Comparison of ENCODE assay signal across 8 cellular contexts in genomic region chr1:153790282-153790995, GRCh38. TPM values are rescaled to one million over a fixed set of nuclear protein-coding genes. Genes with fewer than 3 reads are reported as not detected.
A peak's percentile ranks its signal among the peaks of the same experiment; 100 is the strongest.
DNase-seq lines count a peak whose midpoint lies in the region; ATAC-seq, FAIRE-seq and TF ChIP-seq lines count a peak whose summit lies in the region.

No MANE protein-coding gene starts in this region.

- POLR2A ChIA-PET in K562 (lab: Yijun Ruan, JAX): interaction anchor here (0.6 to 1.8 kb wide), 5 partner anchors 40 to 200 kb away, joined by 3 to 7 read pairs (median 5); partner anchors contain the start of genes RAB13 and RPS27

- H3K4me1 Mint-ChIP-seq in progenitor cell of endocrine pancreas (ENCODE audit: low read depth): peaks cover 15% of the 10 kb centered on the region

- in situ Hi-C loops in K562 (cut with MboI): no loop called here

- 67% methylated on average over 15 of the region's 16 CpGs for whole genome bisulfite sequencing in K562 (ENCODE audit: insufficient coverage, low coverage, missing lambda C conversion rate)

- no peak for ATAC-seq in K562
- no peak for ATAC-seq in GM18858 (IDR thresholded peaks at IDR 0.05; ENCODE audit: unreplicated experiment)

- no peaks in the 10 kb centered on the region for H3K9me3 Mint-ChIP-seq in progenitor cell of endocrine pancreas (ENCODE audit: low read depth)

- H3K36me3 Mint-ChIP-seq in progenitor cell of endocrine pancreas (ENCODE audit: insufficient read depth): no peaks in the 10 kb centered on the region

- no peaks in the 10 kb centered on the region for H3K79me2 ChIP-seq in MM.1S (ENCODE audit: low read length)
- no peaks in the 10 kb centered on the region for H3K79me2 ChIP-seq in K562 (ENCODE audit: control insufficient read depth, insufficient read depth, low read length)

- H3K27me3 ChIP-seq in MM.1S (replicated peaks; ENCODE audit: insufficient read depth, low read length) (no peaks in the 10 kb centered on the region), K562 (ENCODE audit: control insufficient read depth in 2 of 2, insufficient read depth in 2 of 2, low read length in 2 of 2) (no peaks in the 10 kb centered on the region)

- no peak overlapping the region for H3K27ac Mint-ChIP-seq in progenitor cell of endocrine pancreas

- TF ChIP-seq RAD21 in K562 (CRISPR knock-in tag; conservative IDR thresholded peaks at IDR 0.05 in 1 of 2, IDR thresholded peaks at IDR 0.05 in 1 of 2): no peak

- H3K27me3 Mint-ChIP-seq in progenitor cell of endocrine pancreas: peaks cover 10% of the 10 kb centered on the region

- H3K9me3 ChIP-seq in MM.1S (replicated peaks; ENCODE audit: insufficient read depth, low read length): no peaks in the 10 kb centered on the region
- H3K9me3 ChIP-seq in K562 (replicated peaks; ENCODE audit: control insufficient read depth, insufficient read depth, low read depth, low read length): no peaks in the 10 kb centered on the region

- no peaks in the 10 kb centered on the region for H4K20me1 ChIP-seq in MM.1S (ENCODE audit: insufficient read depth, low read length)
- no peaks in the 10 kb centered on the region for H4K20me1 ChIP-seq in K562 (replicated peaks; ENCODE audit: control insufficient read depth, insufficient read depth, low read length)

- peak overlapping the region; percentile 28 for H3K4me3 ChIP-seq in GM12864 (ENCODE audit: low read depth, low read length)
- H3K4me3 ChIP-seq in MM.1S (ENCODE audit: low read length): peak overlapping the region; percentile 24
- H3K4me3 ChIP-seq in K562: no peak overlapping the region

- CTCF ChIA-PET in K562 (lab: Yijun Ruan, JAX; ENCODE audit: low intra/inter-chr PET ratio): no interaction called here

- H2AFZ ChIP-seq in MM.1S (ENCODE audit: low read length): peak overlapping the region; percentile 43
- H2AFZ ChIP-seq in K562 (ENCODE audit: low read depth, low read length): peak overlapping the region; percentile 80

- H3K9ac ChIP-seq in MM.1S (ENCODE audit: low read length) (peak overlapping the region; percentile 29), K562 (ENCODE audit: insufficient read depth in 1 of 2, low read depth in 2 of 2, low read length in 2 of 2) (peak overlapping the region in 1 of 2 experiments; percentile 68; a peak in 1 of 4 replicates)

- H3F3A ChIP-seq in MM.1S (ENCODE audit: insufficient read depth, low read length): peaks cover 28% of the 10 kb centered on the region

- TF ChIP-seq POLR2A in K562 (conservative IDR thresholded peaks at IDR 0.05): no peak

- peak overlapping the region; percentile 56 for H3K4me2 ChIP-seq in MM.1S (ENCODE audit: low read depth, low read length)
- H3K4me2 ChIP-seq in K562 (ENCODE audit: insufficient read depth, low read length): peak overlapping the region; percentile 0; the same call in 1 of the 2 replicates

- no TSS peak for BruUV-seq in K562 (replicated peaks; lab: Mats Ljungman, UMichigan)

- DNase-seq in GM12864 (ENCODE audit: low read depth) (no peak), MM.1S (no peak), K562 (ENCODE audit: extremely low read depth in 1 of 4, low spot score in 3 of 4) (no peak), left kidney (ENCODE audit: low read depth, low spot score) (peak; percentile 85), stromal cell of bone marrow (ENCODE audit: low read depth) (peak; percentile 84), DMS79 (lab: John Stamatoyannopoulos, UW) (no peak), progenitor cell of endocrine pancreas (ENCODE audit: low spot score, unreplicated experiment) (no peak)

- no peak for FAIRE-seq in K562 (lab: Jason Lieb, UNC)

- H3K4me3 Mint-ChIP-seq in progenitor cell of endocrine pancreas (ENCODE audit: low read depth): no peak overlapping the region

- H3K36me3 ChIP-seq in MM.1S (replicated peaks; ENCODE audit: insufficient read depth, low read length) (no peaks in the 10 kb centered on the region), K562 (ENCODE audit: control insufficient read depth, insufficient read depth, low read length) (no peaks in the 10 kb centered on the region)

- no peaks in the 10 kb centered on the region for H3K9me2 ChIP-seq in MM.1S (replicated peaks; ENCODE audit: insufficient read depth, low read length)

- intact Hi-C loops in K562 (cut with micrococcal nuclease): no loop called here

- no peak for TF ChIP-seq EP300 in K562 (IDR thresholded peaks at IDR 0.05; ENCODE audit: low read length)

- H3K4me1 ChIP-seq in MM.1S (ENCODE audit: low read length) (peaks cover 29% of the 10 kb centered on the region), K562 (replicated peaks in 1 of 2; ENCODE audit: control insufficient read depth in 2 of 2, insufficient read depth in 2 of 2, low read length in 2 of 2) (peaks cover 7 to 43% of the 10 kb centered on the region in 2 experiments)

- TF ChIP-seq CTCF in GM12864 (IDR thresholded peaks at IDR 0.05; ENCODE audit: low read depth, low read length, missing control alignments) (no peak), MM.1S (IDR thresholded peaks at IDR 0.05; ENCODE audit: low read length) (no peak), K562 (IDR thresholded peaks at IDR 0.05 in 2 of 3, conservative IDR thresholded peaks at IDR 0.05 in 1 of 3; ENCODE audit: insufficient read depth in 2 of 3, low read depth in 1 of 3, low read length in 3 of 3) (no peak), progenitor cell of endocrine pancreas (IDR thresholded peaks at IDR 0.05; ENCODE audit: unreplicated experiment) (no peak)

- H3K9me1 ChIP-seq in K562 (ENCODE audit: control insufficient read depth, insufficient read depth, low read length): no peaks in the 10 kb centered on the region

- peak overlapping the region; percentile 73 for H3K27ac ChIP-seq in MM.1S (ENCODE audit: low read length)
- peak overlapping the region; percentile 20; the same call in 1 of the 3 replicates for H3K27ac ChIP-seq in K562 (ENCODE audit: extremely low read depth, low read depth, low read length)

TF ChIP-seq in K562, 482 proteins besides CTCF, POLR2A, EP300 and RAD21 (continues in another document):
- TF ChIP-seq ETV6 (IDR thresholded peaks at IDR 0.05; ENCODE audit: borderline replicate concordance in 1 of 2, low read depth in 2 of 2, low read length in 1 of 2): no peak
- no peak for TF ChIP-seq ETV6 (CRISPR knock-in tag; IDR thresholded peaks at IDR 0.05; ENCODE audit: borderline replicate concordance)
- peak; percentile 23; the same call in 1 of the 2 replicates for TF ChIP-seq ZNF589 (CRISPR knock-in tag; IDR thresholded peaks at IDR 0.05; ENCODE audit: low read depth)
- 0 out of 2 replicates have a peak, but pooled peaks have one; percentile 64 for TF ChIP-seq BACH1 (tag; IDR thresholded peaks at IDR 0.05)
- TF ChIP-seq USF1 (CRISPR knock-in tag; IDR thresholded peaks at IDR 0.05): peak; percentile 53
- TF ChIP-seq USF2 (CRISPR knock-in tag; IDR thresholded peaks at IDR 0.05): 0 out of 2 replicates have a peak, but pooled peaks have one; percentile 15
- TF ChIP-seq SPI1 (IDR thresholded peaks at IDR 0.05; ENCODE audit: borderline replicate concordance, low read depth, low read length): peak; percentile 36; the same call in 1 of the 2 replicates
- TF ChIP-seq KAT7 (CRISPR knock-in tag; IDR thresholded peaks at IDR 0.05; ENCODE audit: borderline replicate concordance): 0 out of 2 replicates have a peak, but pooled peaks have one; percentile 44
- TF ChIP-seq BDP1 (IDR thresholded peaks at IDR 0.05; ENCODE audit: insufficient read depth, insufficient read length): no peak
- TF ChIP-seq NRF1 (conservative IDR thresholded peaks at IDR 0.05 in 1 of 2, IDR thresholded peaks at IDR 0.05 in 1 of 2): peak; percentile 61 to 64
- TF ChIP-seq ZNF3 (CRISPR knock-in tag; IDR thresholded peaks at IDR 0.05): no peak

RNA-seq across cellular contexts. Expression of gene SLC27A3, which starts 15.2 kb away (rescaled TPM):
- total RNA-seq in K562 (2011; cell fraction: chromatin; rRNA removed; ENCODE audit: low replicate concordance): 12.5 and 30.3 TPM in 2 replicates
- 16.4 and 17.8 TPM in 2 replicates for total RNA-seq in K562 (2011; cell fraction: nucleolus; rRNA removed)
- 10.8 and 15.5 TPM in 2 replicates for total RNA-seq in K562 (2011; cell fraction: nucleoplasm; rRNA removed)
- 1.2 and 4.0 TPM in 2 replicates for total RNA-seq in K562 (2014; rRNA removed)
- total RNA-seq in K562 (2014; rRNA removed; fragmentation: Illumina TruSeq; extraction: Trizol): 1.6 and 2.6 TPM in 2 replicates
- 2.1 and 3.0 TPM in 2 replicates for total RNA-seq in K562 (2015; rRNA removed; fragmentation: Illumina TruSeq; extraction: Trizol)
- 2.8 and 3.6 TPM in 2 replicates for total RNA-seq in K562 (2021)
- polyA plus RNA-seq in K562 (2011; rRNA removed): 4.1 and 4.3 TPM in 2 replicates
- 4.4 and 4.6 TPM in 2 replicates for polyA plus RNA-seq in K562 (2011; cell fraction: cytosol; rRNA removed)
- polyA plus RNA-seq in K562 (2011; cell fraction: nucleus; rRNA removed): 27.9 and 39.9 TPM in 2 replicates
- polyA plus RNA-seq in K562 (2012): 5.5 and 7.3 TPM in 2 replicates
- polyA plus RNA-seq in K562 (2014; fragmentation: Illumina TruSeq; extraction: Trizol): 4.7 and 4.9 TPM in 2 replicates
- polyA plus RNA-seq in K562 (2014; fragmentation: Nextera tagmentation; extraction: Ambion mirVana): under 1 TPM; 0.57 to 0.79 TPM
- polyA plus RNA-seq in K562 (2014; rRNA removed): 4.3 and 5.2 TPM in 2 replicates
- 3.5 and 3.8 TPM in 2 replicates for polyA minus RNA-seq in K562 (2011; rRNA and poly(A)+ RNA removed)
- 3.2 and 4.8 TPM in 2 replicates for polyA minus RNA-seq in K562 (2011; cell fraction: cytosol; rRNA and poly(A)+ RNA removed)
- 2.7 and 4.0 TPM in 2 replicates for polyA minus RNA-seq in K562 (2011; cell fraction: nucleus; rRNA and poly(A)+ RNA removed)
- 29.5 and 36.6 TPM in 2 replicates for total RNA-seq in progenitor cell of endocrine pancreas

Comparison
In these comparisons a context has a peak if more than half of its experiments do, and no peak if none do; other contexts are left out.
1. DNase-seq: peak in left kidney (single experiment) and stromal cell of bone marrow (single experiment); none in GM12864 (single experiment), MM.1S (single experiment), K562 (0 of 4), DMS79 (single experiment) and progenitor cell of endocrine pancreas (single experiment).